In the genomic region with DNA sequence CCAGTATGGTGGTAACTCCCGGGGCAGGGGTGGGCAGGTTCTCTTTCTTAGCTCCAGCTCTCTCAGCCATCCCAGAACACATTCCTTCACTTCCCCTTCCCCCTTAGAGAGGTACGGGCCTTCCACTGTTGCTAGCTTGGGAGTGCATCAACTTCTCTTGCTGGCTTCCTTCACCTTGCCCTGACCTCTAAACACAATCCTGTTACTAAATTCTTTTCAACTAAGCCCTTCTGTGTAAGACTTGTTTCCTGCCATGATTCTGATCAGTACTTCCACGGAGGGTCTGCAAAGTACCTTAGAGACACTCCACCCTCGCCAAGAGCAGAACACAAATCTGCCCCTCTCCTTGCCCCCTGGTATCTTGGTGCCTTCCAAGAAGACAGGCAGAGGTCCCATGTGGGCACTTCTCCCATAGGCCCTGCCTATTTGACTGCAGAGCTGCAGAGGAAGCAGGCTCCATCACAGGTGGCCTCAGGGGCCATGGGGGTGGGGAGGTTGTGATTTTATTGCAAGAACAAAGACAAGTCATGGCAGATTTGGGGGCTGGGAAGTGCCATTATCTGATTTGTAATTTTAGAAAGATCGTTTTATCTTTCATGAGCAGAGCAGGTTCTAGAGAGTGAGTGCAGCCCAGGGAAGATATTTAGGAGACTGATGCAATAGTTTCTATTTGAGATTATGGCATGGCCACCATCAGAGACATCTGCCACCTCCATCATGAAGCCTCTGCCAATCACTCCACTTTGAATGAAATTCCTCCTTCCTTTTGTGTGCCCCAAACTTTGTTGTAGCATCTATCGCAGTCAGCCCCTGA, we compare ENCODE assay signal across 22 cellular contexts.
DNase-seq lines count a peak whose midpoint lies in the region; ATAC-seq and TF ChIP-seq lines count a peak whose summit lies in the region.
"Had no signal": no experiment of that assay in that cellular context is flagged by ENCODE, and none has a peak within 500 bp of the region (broad histone marks: within the 10 kb centered on the region; RNA-seq: fewer than 3 reads in every experiment).

No MANE protein-coding gene starts in this region.

- no peak for ATAC-seq in activated naive CD8-positive, alpha-beta T cell treated with anti-CD3 and anti-CD28 coated beads, Interleukin-2, amount 50 U/mL, for 24 hours
- no peak for ATAC-seq in stimulated activated memory B cell treated with anti-CD40 and anti-IgM and Interleukin-4, amounts not matched to agents 10 μg/mL and 1 μg/mL and 100 μg/mL, for 72 hours
- no peak for ATAC-seq in GM18519 (IDR thresholded peaks at IDR 0.05; ENCODE audit: low FRiP score, unreplicated experiment)
- ATAC-seq: Right ventricle myocardium inferior, upper lobe of right lung had no signal

- DNase-seq in activated CD8-positive, alpha-beta memory T cell treated with anti-CD3 and anti-CD28 coated beads for 24 hours, result peak; percentile 51
- no peak for DNase-seq in activated CD8-positive, alpha-beta memory T cell treated with anti-CD3 and anti-CD28 coated beads, Interleukin-2, amount 50 U/mL, for 4 hours
- DNase-seq in NCI-H2171 (lab: John Stamatoyannopoulos, UW) (peak; percentile 12), suprapubic skin (ENCODE audit: low spot score in 2 of 2) (no peak), KBM-7 (no peak)
- no peak for DNase-seq in activated naive CD8-positive, alpha-beta T cell treated with anti-CD3 and anti-CD28 coated beads, Interleukin-2, amount 50 U/mL, for 24 hours
- DNase-seq: activated CD4-positive, alpha-beta memory T cell treated with anti-CD3 and anti-CD28 coated beads for 36 hours; activated gamma-delta T cell; COR-L47; erythroblast; immature natural killer cell; NCI-H1105; NK-92 treated with Interleukin-12 subunit alpha and Interleukin-12 subunit beta, amount 100 ng/mL, for 24 hours; stimulated activated CD4-positive, alpha-beta T cell treated with anti-CD3 and anti-CD28 coated beads, Interleukin-4, amount 100 ng/mL, for 1 hour; T-helper 9 cell; upper lobe of right lung had no signal

- no peaks in the 10 kb centered on the region for H3K27me3 Mint-ChIP-seq in activated naive CD8-positive, alpha-beta T cell treated with anti-CD3 and anti-CD28 coated beads, Interleukin-2, amount 50 U/mL, for 24 hours
- no peaks in the 10 kb centered on the region for H3K27me3 Mint-ChIP-seq in stimulated activated memory B cell treated with anti-CD40 and anti-IgM and Interleukin-4, amounts not matched to agents 10 μg/mL and 1 μg/mL and 100 μg/mL, for 72 hours
- H3K27me3 Mint-ChIP-seq: activated CD4-positive, alpha-beta memory T cell treated with anti-CD3 and anti-CD28 coated beads for 36 hours; brain had no signal

- no peaks in the 10 kb centered on the region for H3K27me3 ChIP-seq in suprapubic skin
- H3K27me3 ChIP-seq: upper lobe of right lung had no signal

- no peak for TF ChIP-seq POLR2A in suprapubic skin (IDR thresholded peaks at IDR 0.05)

- in situ Hi-C loops in KBM-7 (cut with MboI; ENCODE audit: low pct_unique_long_range_greater_than_20kb, low sequenced_read_pairs), result no loop called here

- peaks cover 2% of the 10 kb centered on the region for H3K9me3 Mint-ChIP-seq in activated naive CD8-positive, alpha-beta T cell treated with anti-CD3 and anti-CD28 coated beads, Interleukin-2, amount 50 U/mL, for 24 hours
- no peaks in the 10 kb centered on the region for H3K9me3 Mint-ChIP-seq in stimulated activated memory B cell treated with anti-CD40 and anti-IgM and Interleukin-4, amounts not matched to agents 10 μg/mL and 1 μg/mL and 100 μg/mL, for 72 hours
- H3K9me3 Mint-ChIP-seq: immature natural killer cell had no signal

- no peak overlapping the region for H3K27ac ChIP-seq in suprapubic skin
- H3K27ac ChIP-seq: neutrophil, upper lobe of right lung had no signal

- H3K4me1 ChIP-seq in suprapubic skin, result peaks cover 18% of the 10 kb centered on the region
- H3K4me1 ChIP-seq: HAP-1 had no signal

- H3K4me3 Mint-ChIP-seq in activated naive CD8-positive, alpha-beta T cell treated with anti-CD3 and anti-CD28 coated beads, Interleukin-2, amount 50 U/mL, for 24 hours, result no peak overlapping the region
- no peak overlapping the region for H3K4me3 Mint-ChIP-seq in stimulated activated memory B cell treated with anti-CD40 and anti-IgM and Interleukin-4, amounts not matched to agents 10 μg/mL and 1 μg/mL and 100 μg/mL, for 72 hours
- H3K4me3 Mint-ChIP-seq: activated CD4-positive, alpha-beta memory T cell treated with anti-CD3 and anti-CD28 coated beads for 36 hours; brain; immature natural killer cell had no signal

- H3K4me1 Mint-ChIP-seq in activated naive CD8-positive, alpha-beta T cell treated with anti-CD3 and anti-CD28 coated beads, Interleukin-2, amount 50 U/mL, for 24 hours, result peaks cover 32% of the 10 kb centered on the region
- H3K4me1 Mint-ChIP-seq in stimulated activated memory B cell treated with anti-CD40 and anti-IgM and Interleukin-4, amounts not matched to agents 10 μg/mL and 1 μg/mL and 100 μg/mL, for 72 hours, result peaks cover 51% of the 10 kb centered on the region

- no peaks in the 10 kb centered on the region for H3K36me3 ChIP-seq in suprapubic skin
- H3K36me3 ChIP-seq: HAP-1, neutrophil, upper lobe of right lung had no signal

- no peaks in the 10 kb centered on the region for H3K36me3 Mint-ChIP-seq in activated naive CD8-positive, alpha-beta T cell treated with anti-CD3 and anti-CD28 coated beads, Interleukin-2, amount 50 U/mL, for 24 hours (ENCODE audit: low read depth)
- H3K36me3 Mint-ChIP-seq in stimulated activated memory B cell treated with anti-CD40 and anti-IgM and Interleukin-4, amounts not matched to agents 10 μg/mL and 1 μg/mL and 100 μg/mL, for 72 hours, result no peaks in the 10 kb centered on the region
- H3K36me3 Mint-ChIP-seq: activated CD4-positive, alpha-beta memory T cell treated with anti-CD3 and anti-CD28 coated beads for 36 hours; brain had no signal

- no peak for TF ChIP-seq CTCF in suprapubic skin (IDR thresholded peaks at IDR 0.05)

- no peak overlapping the region for H3K4me3 ChIP-seq in suprapubic skin
- H3K4me3 ChIP-seq: HAP-1, upper lobe of right lung had no signal

- H3K9me3 ChIP-seq in suprapubic skin, result no peaks in the 10 kb centered on the region
- H3K9me3 ChIP-seq: HAP-1, neutrophil, upper lobe of right lung had no signal

- TF ChIP-seq EP300 in suprapubic skin (IDR thresholded peaks at IDR 0.05), result no peak

- WGBS in suprapubic skin, result 76% methylated on average over 6 of the region's 6 CpGs

- peak overlapping the region; percentile 54 for H3K27ac Mint-ChIP-seq in activated naive CD8-positive, alpha-beta T cell treated with anti-CD3 and anti-CD28 coated beads, Interleukin-2, amount 50 U/mL, for 24 hours
- peak overlapping the region; percentile 97 for H3K27ac Mint-ChIP-seq in stimulated activated memory B cell treated with anti-CD40 and anti-IgM and Interleukin-4, amounts not matched to agents 10 μg/mL and 1 μg/mL and 100 μg/mL, for 72 hours
- H3K27ac Mint-ChIP-seq: activated CD4-positive, alpha-beta memory T cell treated with anti-CD3 and anti-CD28 coated beads for 36 hours had no signal

Comparison
In these comparisons a context has a peak if more than half of its experiments do, and no peak if none do; other contexts are left out.
1. DNase-seq: peak in activated CD8-positive, alpha-beta memory T cell treated with anti-CD3 and anti-CD28 coated beads for 24 hours (single experiment) and NCI-H2171 (single experiment); none in activated CD8-positive, alpha-beta memory T cell treated with anti-CD3 and anti-CD28 coated beads, Interleukin-2, amount 50 U/mL, for 4 hours (single experiment), activated naive CD8-positive, alpha-beta T cell treated with anti-CD3 and anti-CD28 coated beads, Interleukin-2, amount 50 U/mL, for 24 hours (single experiment), suprapubic skin (0 of 2) and KBM-7 (single experiment).